ENCODE assay signal across 9 cellular contexts in the genomic region with DNA sequence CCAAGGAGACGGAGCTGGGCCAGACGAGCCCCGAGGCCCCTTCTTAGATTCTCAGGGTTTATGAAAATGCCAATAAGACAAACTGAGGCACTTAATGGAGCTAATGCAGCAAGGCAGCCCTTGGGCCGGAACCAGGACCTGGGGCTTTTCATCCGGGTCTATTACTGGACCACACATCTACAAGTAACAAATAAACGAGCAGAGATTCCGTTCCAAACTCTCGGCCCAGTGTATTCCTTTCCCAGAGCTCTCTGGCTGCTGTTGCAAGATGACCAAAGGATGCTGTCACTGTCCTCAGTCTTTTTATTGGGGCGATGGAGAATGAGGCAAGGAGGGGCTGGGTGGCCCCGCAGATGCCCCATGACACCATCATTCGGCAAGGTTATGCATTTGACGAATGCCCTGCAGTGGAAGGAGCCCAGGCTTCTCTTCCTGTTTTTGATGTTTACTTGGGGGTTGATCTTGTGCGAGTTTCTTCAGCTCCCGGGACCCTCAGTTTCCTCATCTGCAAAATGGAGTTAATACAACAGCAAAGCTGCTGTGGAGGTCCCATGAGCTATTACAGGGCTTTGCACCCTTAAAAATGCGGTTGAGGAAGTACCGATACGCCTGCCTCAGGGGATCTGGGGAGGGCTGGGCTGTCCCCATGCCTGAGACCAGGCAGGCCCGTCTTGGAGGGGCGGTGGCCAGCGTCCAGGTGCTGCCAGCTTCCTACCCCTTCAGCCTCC. TPM values are rescaled to one million over a fixed set of nuclear protein-coding genes. Genes with fewer than 3 reads are reported as not detected.
A peak's percentile ranks its signal among the peaks of the same experiment; 100 is the strongest.
DNase-seq lines count a peak whose midpoint lies in the region; ATAC-seq lines count a peak whose summit lies in the region.
"Had no signal": no experiment of that assay in that cellular context is flagged by ENCODE, and none has a peak within 500 bp of the region (broad histone marks: within the 10 kb centered on the region; RNA-seq: fewer than 3 reads in every experiment).

No MANE protein-coding gene starts in this region.

- H3K9me3 Mint-ChIP-seq in T-cell = no peaks in the 10 kb centered on the region
- H3K9me3 Mint-ChIP-seq in stimulated activated naive CD8-positive, alpha-beta T cell treated with anti-CD3 and anti-CD28 coated beads, Interleukin-15, amount 100 ng/mL, for 72 hours = no peaks in the 10 kb centered on the region

- H3K36me3 Mint-ChIP-seq in T-cell = no peaks in the 10 kb centered on the region

- no peak overlapping the region for H3K27ac Mint-ChIP-seq in T-cell
- no peak overlapping the region for H3K27ac Mint-ChIP-seq in stimulated activated naive CD8-positive, alpha-beta T cell treated with anti-CD3 and anti-CD28 coated beads, Interleukin-15, amount 100 ng/mL, for 72 hours

- peaks cover 92% of the 10 kb centered on the region for H3K27me3 ChIP-seq in iPS-20b (ENCODE audit: insufficient read depth, low read length)

- peak overlapping the region; percentile 63 to 96 (median 64) for H3K4me3 Mint-ChIP-seq in T-cell
- peak overlapping the region; percentile 83 to 84 for H3K4me3 Mint-ChIP-seq in stimulated activated naive CD8-positive, alpha-beta T cell treated with anti-CD3 and anti-CD28 coated beads, Interleukin-15, amount 100 ng/mL, for 72 hours

- POLR2A ChIA-PET in T-cell (lab: Charles Lee) = no interaction called here

- H3K4me3 ChIP-seq in iPS-20b (ENCODE audit: low read length) = peak overlapping the region; percentile 62

- peak; percentile 14 for DNase-seq in activated CD4-positive, CD25-positive, alpha-beta regulatory T cell treated with anti-CD3 and anti-CD28 coated beads, Interleukin-2, amount 50 U/mL, for 72 hours
- DNase-seq in activated CD4-positive, CD25-positive, alpha-beta regulatory T cell (lab: John Stamatoyannopoulos, UW) = no peak
- DNase-seq in T-cell (no peak), RPMI8226 (no peak), GF-D8 (lab: John Stamatoyannopoulos, UW) (no peak), NCI-H82 treated with DMSO at 0.1 percent for 48 hours (lab: John Stamatoyannopoulos, UW; ENCODE audit: unreplicated experiment) (no peak)
- DNase-seq in stimulated activated naive CD8-positive, alpha-beta T cell treated with anti-CD3 and anti-CD28 coated beads, Interleukin-15, amount 100 ng/mL, for 72 hours = no peak

- H3K4me1 Mint-ChIP-seq in T-cell = peaks cover 8 to 27% (median 14%) of the 10 kb centered on the region in 3 donors
- H3K4me1 Mint-ChIP-seq in stimulated activated naive CD8-positive, alpha-beta T cell treated with anti-CD3 and anti-CD28 coated beads, Interleukin-15, amount 100 ng/mL, for 72 hours = peaks cover 9% of the 10 kb centered on the region

- H3K27me3 Mint-ChIP-seq in T-cell = peaks cover 44 to 51% of the 10 kb centered on the region in 2 donors
- H3K27me3 Mint-ChIP-seq in stimulated activated naive CD8-positive, alpha-beta T cell treated with anti-CD3 and anti-CD28 coated beads, Interleukin-15, amount 100 ng/mL, for 72 hours = peaks cover 53% of the 10 kb centered on the region

- H3K27ac ChIP-seq in iPS-20b (ENCODE audit: low read length) = no peak overlapping the region

- H3K9me3 ChIP-seq in iPS-20b (ENCODE audit: insufficient read depth, low read depth, low read length) = no peaks in the 10 kb centered on the region

- no peak for ATAC-seq in T-cell (replicated peaks in 1 of 4)
- no peak for ATAC-seq in stimulated activated naive CD8-positive, alpha-beta T cell treated with anti-CD3 and anti-CD28 coated beads, Interleukin-15, amount 100 ng/mL, for 72 hours

- CTCF ChIA-PET in T-cell (lab: Charles Lee) = no interaction called here

- peaks cover 5% of the 10 kb centered on the region; the same call in 1 of the 2 replicates for H3K4me1 ChIP-seq in iPS-20b (ENCODE audit: insufficient read depth, low read length)

- no peak overlapping the region for H3K9ac ChIP-seq in iPS-20b (ENCODE audit: low read depth, low read length)

- H3K36me3 ChIP-seq in iPS-20b (ENCODE audit: insufficient read depth, low read depth, low read length) = no peaks in the 10 kb centered on the region

RNA-seq across cellular contexts. Expression of a gene that starts 1.1 kb away (rescaled TPM):
- under 1 TPM in 4 of 5 donors, not detected in 1; 0.07 to 0.15 (median 0.12) TPM for total RNA-seq in T-cell

RNA-seq across cellular contexts. Expression of a gene that starts 54.8 kb away (rescaled TPM):
- total RNA-seq in T-cell = 100 to 1,000 TPM; 118 to 210 (median 151) TPM
- total RNA-seq: M059J had no signal
